34 cellular contexts compared by ENCODE assay signal in the genomic region with DNA sequence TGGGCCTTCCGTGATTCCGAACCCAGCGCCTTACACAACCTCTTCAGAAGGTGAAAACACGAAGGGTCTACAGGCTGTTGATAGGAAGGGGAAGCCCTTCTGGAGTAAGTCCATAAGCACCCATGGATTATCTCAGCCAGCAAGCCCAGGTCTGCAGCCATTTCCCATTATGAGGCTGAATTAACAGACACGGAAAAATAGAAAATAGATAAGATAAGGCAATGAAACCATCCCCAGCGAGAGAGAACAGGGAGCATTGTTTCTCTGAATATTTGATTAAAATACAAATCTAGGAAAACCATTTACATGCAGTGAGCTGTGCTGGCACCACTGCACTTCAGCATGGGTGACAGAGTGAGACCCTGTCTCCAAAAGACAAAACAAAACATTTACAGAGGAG. TPM values are rescaled to one million over a fixed set of nuclear protein-coding genes. Genes with fewer than 3 reads are reported as not detected.
"Had no signal": no experiment of that assay in that cellular context is flagged by ENCODE, and none has a peak within 500 bp of the region (broad histone marks: within the 10 kb centered on the region; RNA-seq: fewer than 3 reads in every experiment).

No MANE protein-coding gene starts in this region.

- H3K27me3 Mint-ChIP-seq: activated CD4-positive, alpha-beta memory T cell treated with anti-CD3 and anti-CD28 coated beads for 36 hours; activated CD4-positive, alpha-beta T cell treated with anti-CD3 and anti-CD28 coated beads, Interleukin-2, amount 10 ng/mL, durations not matched to agents 24 days and 14 days; activated CD8-positive, alpha-beta T cell treated with anti-CD3 and anti-CD28 coated beads for 36 hours; activated naive CD8-positive, alpha-beta T cell treated with anti-CD3 and anti-CD28 coated beads for 36 hours; activated T-helper 17 cell treated with anti-CD3 and anti-CD28 coated beads, Interleukin-2, amount 50 U/mL, for 72 hours had no signal

- H3K36me3 Mint-ChIP-seq: activated CD4-positive, alpha-beta memory T cell treated with anti-CD3 and anti-CD28 coated beads for 36 hours; activated naive CD8-positive, alpha-beta T cell treated with anti-CD3 and anti-CD28 coated beads for 36 hours had no signal

- H3K27ac ChIP-seq: adrenal gland, body of pancreas, brain microvascular endothelial cell, breast epithelium, VCaP had no signal

- H3K4me1 ChIP-seq: adrenal gland, body of pancreas, breast epithelium had no signal

- H3K27me3 ChIP-seq: body of pancreas, breast epithelium had no signal

- H3K9me3 Mint-ChIP-seq: activated B cell treated with CpG ODN at 0.5 μM for 24 hours; activated CD4-positive, alpha-beta memory T cell treated with anti-CD3 and anti-CD28 coated beads for 36 hours; activated CD4-positive, alpha-beta T cell treated with anti-CD3 and anti-CD28 coated beads, Interleukin-2, amount 10 ng/mL, durations not matched to agents 24 days and 14 days; activated naive CD4-positive, alpha-beta T cell treated with anti-CD3 and anti-CD28 coated beads for 36 hours; activated naive CD4-positive, alpha-beta T cell treated with anti-CD3 and anti-CD28 coated beads, Interleukin-2, amount 50 U/mL, for 72 hours; activated naive CD8-positive, alpha-beta T cell treated with anti-CD3 and anti-CD28 coated beads for 36 hours; activated T-cell treated with anti-CD3 and anti-CD28 coated beads, Interleukin-2, amount 50 U/mL, for 4 hours; activated T-helper 17 cell treated with anti-CD3 and anti-CD28 coated beads, Interleukin-2, amount 50 U/mL, for 72 hours; T-helper 1 cell treated with Interleukin-12 subunit alpha and Interleukin-12 subunit beta and Interleukin-4 antibody, amounts not matched to agents 30 μg/mL and 1 μg/mL, for 36 hours; T-helper 2 cell treated with Interferon-gamma antibody and Interleukin-4, amounts not matched to agents 5 μg/mL and 100 μg/mL, for 36 hours had no signal

- ATAC-seq: activated T-helper 17 cell treated with anti-CD3 and anti-CD28 coated beads, Interleukin-2, amount 50 U/mL, for 72 hours; body of pancreas had no signal

- H3K4me3 ChIP-seq: adrenal gland, body of pancreas, breast epithelium had no signal

- H3K4me3 Mint-ChIP-seq: activated B cell treated with CpG ODN at 0.5 μM for 24 hours; activated CD4-positive, alpha-beta memory T cell treated with anti-CD3 and anti-CD28 coated beads for 36 hours; activated CD4-positive, alpha-beta T cell treated with anti-CD3 and anti-CD28 coated beads, Interleukin-2, amount 10 ng/mL, durations not matched to agents 24 days and 14 days; activated CD8-positive, alpha-beta T cell treated with anti-CD3 and anti-CD28 coated beads for 36 hours; activated naive CD4-positive, alpha-beta T cell treated with anti-CD3 and anti-CD28 coated beads for 36 hours; activated naive CD8-positive, alpha-beta T cell treated with anti-CD3 and anti-CD28 coated beads for 36 hours; activated T-cell treated with anti-CD3 and anti-CD28 coated beads, Interleukin-2, amount 50 U/mL, for 4 hours; activated T-cell treated with anti-CD3 and anti-CD28 coated beads, Interleukin-2, amount 50 U/mL, for 72 hours; activated T-helper 1 cell treated with anti-CD3 and anti-CD28 coated beads, Interleukin-12 subunit alpha, Interleukin-12 subunit beta, Interleukin-2, Interleukin-4 antibody, amounts not matched to agents 30 ng/mL and 10 ng/mL and 1 ng/mL, durations not matched to agents 14 hours and 24 hours and 36 hours; activated T-helper 17 cell treated with anti-CD3 and anti-CD28 coated beads, Interleukin-2, amount 50 U/mL, for 72 hours; T-helper 1 cell treated with Interleukin-12 subunit alpha and Interleukin-12 subunit beta and Interleukin-4 antibody, amounts not matched to agents 30 μg/mL and 1 μg/mL, for 36 hours; T-helper 2 cell treated with Interferon-gamma antibody and Interleukin-4, amounts not matched to agents 5 μg/mL and 100 μg/mL, for 36 hours had no signal

- H3K27ac Mint-ChIP-seq: activated B cell treated with CpG ODN at 0.5 μM for 24 hours; activated CD4-positive, alpha-beta memory T cell treated with anti-CD3 and anti-CD28 coated beads for 36 hours; activated CD4-positive, alpha-beta T cell treated with anti-CD3 and anti-CD28 coated beads, Interleukin-2, amount 10 ng/mL, durations not matched to agents 24 days and 14 days; activated CD8-positive, alpha-beta T cell treated with anti-CD3 and anti-CD28 coated beads for 36 hours; activated naive CD4-positive, alpha-beta T cell treated with anti-CD3 and anti-CD28 coated beads for 36 hours; activated naive CD4-positive, alpha-beta T cell treated with anti-CD3 and anti-CD28 coated beads, Interleukin-2, amount 50 U/mL, for 72 hours; activated naive CD8-positive, alpha-beta T cell treated with anti-CD3 and anti-CD28 coated beads for 36 hours; activated T-cell treated with anti-CD3 and anti-CD28 coated beads, Interleukin-2, amount 50 U/mL, for 72 hours; activated T-helper 1 cell treated with anti-CD3 and anti-CD28 coated beads, Interleukin-12 subunit alpha, Interleukin-12 subunit beta, Interleukin-2, Interleukin-4 antibody, amounts not matched to agents 30 ng/mL and 10 ng/mL and 1 ng/mL, durations not matched to agents 14 hours and 24 hours and 36 hours; activated T-helper 17 cell treated with anti-CD3 and anti-CD28 coated beads, Interleukin-2, amount 50 U/mL, for 72 hours; T-helper 1 cell treated with Interleukin-12 subunit alpha and Interleukin-12 subunit beta and Interleukin-4 antibody, amounts not matched to agents 30 μg/mL and 1 μg/mL, for 36 hours; T-helper 2 cell treated with Interferon-gamma antibody and Interleukin-4, amounts not matched to agents 5 μg/mL and 100 μg/mL, for 36 hours had no signal

- DNase-seq: activated B cell treated with CpG ODN at 0.5 μM for 24 hours; activated CD4-positive, alpha-beta memory T cell treated with anti-CD3 and anti-CD28 coated beads for 36 hours; activated CD4-positive, alpha-beta T cell treated with anti-CD3 and anti-CD28 coated beads for 4 hours; activated CD4-positive, alpha-beta T cell treated with anti-CD3 and anti-CD28 coated beads, Interleukin-2, amount 10 ng/mL, durations not matched to agents 24 days and 14 days; activated CD4-positive, alpha-beta T cell treated with anti-CD3 and anti-CD28 coated beads, Interleukin-2, amount 50 U/mL, for 1 hour; activated CD4-positive, alpha-beta T cell treated with anti-CD3 and anti-CD28 coated beads, Interleukin-2, amount 50 U/mL, for 4 hours; activated CD4-positive, CD25-positive, alpha-beta regulatory T cell treated with anti-CD3 and anti-CD28 coated beads, Interleukin-2, amount 50 U/mL, for 72 hours; activated CD8-positive, alpha-beta memory T cell treated with anti-CD3 and anti-CD28 coated beads, Interleukin-2, amount 50 U/mL, for 4 hours; activated CD8-positive, alpha-beta T cell treated with anti-CD3 and anti-CD28 coated beads for 36 hours; activated gamma-delta T cell treated with Interleukin-2 at 50 U/mL for 16 hours; activated naive CD4-positive, alpha-beta T cell; activated naive CD4-positive, alpha-beta T cell treated with anti-CD3 and anti-CD28 coated beads for 36 hours; activated naive CD4-positive, alpha-beta T cell treated with anti-CD3 and anti-CD28 coated beads, Interleukin-2, amount 50 U/mL, for 16 hours; activated naive CD8-positive, alpha-beta T cell treated with anti-CD3 and anti-CD28 coated beads for 36 hours; activated T-cell treated with anti-CD3 and anti-CD28 coated beads for 4 hours; activated T-cell treated with anti-CD3 and anti-CD28 coated beads, Interleukin-2, amount 50 U/mL, for 1 hour; activated T-cell treated with anti-CD3 and anti-CD28 coated beads, Interleukin-2, amount 50 U/mL, for 4 hours; activated T-cell treated with anti-CD3 and anti-CD28 coated beads, Interleukin-2, amount 50 U/mL, for 72 hours; adrenal gland; amniotic stem cell; aorta; body of pancreas; brain microvascular endothelial cell; central memory CD4-positive, alpha-beta T cell; T-helper 2 cell; T-helper 9 cell had no signal

- H3K36me3 ChIP-seq: adrenal gland, brain microvascular endothelial cell, breast epithelium had no signal

- H3K4me1 Mint-ChIP-seq: activated B cell treated with CpG ODN at 0.5 μM for 24 hours; activated CD4-positive, alpha-beta T cell treated with anti-CD3 and anti-CD28 coated beads, Interleukin-2, amount 10 ng/mL, durations not matched to agents 24 days and 14 days; activated T-helper 17 cell treated with anti-CD3 and anti-CD28 coated beads, Interleukin-2, amount 50 U/mL, for 72 hours had no signal

- H3K9me3 ChIP-seq: adrenal gland, body of pancreas, breast epithelium had no signal

RNA-seq across cellular contexts. Expression of gene CERS3, which starts 16.2 kb away (rescaled TPM):
- total RNA-seq: activated CD8-positive, alpha-beta T cell treated with anti-CD3 and anti-CD28 coated beads for 36 hours; adrenal gland; aorta; astrocyte had no signal
- polyA plus RNA-seq: aorta had no signal
